ENCODE assay signal across 1 cellular context in the genomic region with DNA sequence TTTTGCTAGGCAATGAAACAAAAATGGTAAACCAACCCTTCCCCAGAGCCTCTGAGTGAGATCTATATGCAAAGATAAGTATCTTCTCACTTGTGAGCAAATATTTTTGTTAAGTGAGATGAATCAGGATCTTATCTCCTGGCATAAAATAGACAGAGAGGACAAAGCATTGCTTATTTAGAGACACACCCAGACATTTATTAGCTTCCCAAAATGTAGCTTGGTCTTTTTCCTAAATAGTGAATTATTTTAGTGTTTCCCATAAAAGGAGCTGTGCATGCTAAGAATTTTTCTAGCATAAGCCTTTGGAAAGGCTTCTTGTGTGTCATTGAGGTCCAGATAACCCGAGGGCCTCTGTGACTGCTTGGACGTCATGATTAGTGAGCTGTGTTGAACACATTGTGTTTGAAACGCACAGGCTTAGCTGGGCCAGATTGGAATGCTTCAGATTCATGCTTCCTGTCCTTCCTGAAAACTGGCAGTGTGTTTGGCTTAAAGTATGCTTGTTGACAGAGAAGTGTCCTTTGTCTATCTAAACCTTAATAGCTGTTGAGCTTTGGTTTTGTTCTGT.
TF ChIP-seq lines count a peak whose summit lies in the region.

No MANE protein-coding gene starts in this region.

TF ChIP-seq in GM23338, 12 proteins besides CTCF, POLR2A, EP300 and RAD21 (continued from another document):
- TF ChIP-seq, protein P1, sequence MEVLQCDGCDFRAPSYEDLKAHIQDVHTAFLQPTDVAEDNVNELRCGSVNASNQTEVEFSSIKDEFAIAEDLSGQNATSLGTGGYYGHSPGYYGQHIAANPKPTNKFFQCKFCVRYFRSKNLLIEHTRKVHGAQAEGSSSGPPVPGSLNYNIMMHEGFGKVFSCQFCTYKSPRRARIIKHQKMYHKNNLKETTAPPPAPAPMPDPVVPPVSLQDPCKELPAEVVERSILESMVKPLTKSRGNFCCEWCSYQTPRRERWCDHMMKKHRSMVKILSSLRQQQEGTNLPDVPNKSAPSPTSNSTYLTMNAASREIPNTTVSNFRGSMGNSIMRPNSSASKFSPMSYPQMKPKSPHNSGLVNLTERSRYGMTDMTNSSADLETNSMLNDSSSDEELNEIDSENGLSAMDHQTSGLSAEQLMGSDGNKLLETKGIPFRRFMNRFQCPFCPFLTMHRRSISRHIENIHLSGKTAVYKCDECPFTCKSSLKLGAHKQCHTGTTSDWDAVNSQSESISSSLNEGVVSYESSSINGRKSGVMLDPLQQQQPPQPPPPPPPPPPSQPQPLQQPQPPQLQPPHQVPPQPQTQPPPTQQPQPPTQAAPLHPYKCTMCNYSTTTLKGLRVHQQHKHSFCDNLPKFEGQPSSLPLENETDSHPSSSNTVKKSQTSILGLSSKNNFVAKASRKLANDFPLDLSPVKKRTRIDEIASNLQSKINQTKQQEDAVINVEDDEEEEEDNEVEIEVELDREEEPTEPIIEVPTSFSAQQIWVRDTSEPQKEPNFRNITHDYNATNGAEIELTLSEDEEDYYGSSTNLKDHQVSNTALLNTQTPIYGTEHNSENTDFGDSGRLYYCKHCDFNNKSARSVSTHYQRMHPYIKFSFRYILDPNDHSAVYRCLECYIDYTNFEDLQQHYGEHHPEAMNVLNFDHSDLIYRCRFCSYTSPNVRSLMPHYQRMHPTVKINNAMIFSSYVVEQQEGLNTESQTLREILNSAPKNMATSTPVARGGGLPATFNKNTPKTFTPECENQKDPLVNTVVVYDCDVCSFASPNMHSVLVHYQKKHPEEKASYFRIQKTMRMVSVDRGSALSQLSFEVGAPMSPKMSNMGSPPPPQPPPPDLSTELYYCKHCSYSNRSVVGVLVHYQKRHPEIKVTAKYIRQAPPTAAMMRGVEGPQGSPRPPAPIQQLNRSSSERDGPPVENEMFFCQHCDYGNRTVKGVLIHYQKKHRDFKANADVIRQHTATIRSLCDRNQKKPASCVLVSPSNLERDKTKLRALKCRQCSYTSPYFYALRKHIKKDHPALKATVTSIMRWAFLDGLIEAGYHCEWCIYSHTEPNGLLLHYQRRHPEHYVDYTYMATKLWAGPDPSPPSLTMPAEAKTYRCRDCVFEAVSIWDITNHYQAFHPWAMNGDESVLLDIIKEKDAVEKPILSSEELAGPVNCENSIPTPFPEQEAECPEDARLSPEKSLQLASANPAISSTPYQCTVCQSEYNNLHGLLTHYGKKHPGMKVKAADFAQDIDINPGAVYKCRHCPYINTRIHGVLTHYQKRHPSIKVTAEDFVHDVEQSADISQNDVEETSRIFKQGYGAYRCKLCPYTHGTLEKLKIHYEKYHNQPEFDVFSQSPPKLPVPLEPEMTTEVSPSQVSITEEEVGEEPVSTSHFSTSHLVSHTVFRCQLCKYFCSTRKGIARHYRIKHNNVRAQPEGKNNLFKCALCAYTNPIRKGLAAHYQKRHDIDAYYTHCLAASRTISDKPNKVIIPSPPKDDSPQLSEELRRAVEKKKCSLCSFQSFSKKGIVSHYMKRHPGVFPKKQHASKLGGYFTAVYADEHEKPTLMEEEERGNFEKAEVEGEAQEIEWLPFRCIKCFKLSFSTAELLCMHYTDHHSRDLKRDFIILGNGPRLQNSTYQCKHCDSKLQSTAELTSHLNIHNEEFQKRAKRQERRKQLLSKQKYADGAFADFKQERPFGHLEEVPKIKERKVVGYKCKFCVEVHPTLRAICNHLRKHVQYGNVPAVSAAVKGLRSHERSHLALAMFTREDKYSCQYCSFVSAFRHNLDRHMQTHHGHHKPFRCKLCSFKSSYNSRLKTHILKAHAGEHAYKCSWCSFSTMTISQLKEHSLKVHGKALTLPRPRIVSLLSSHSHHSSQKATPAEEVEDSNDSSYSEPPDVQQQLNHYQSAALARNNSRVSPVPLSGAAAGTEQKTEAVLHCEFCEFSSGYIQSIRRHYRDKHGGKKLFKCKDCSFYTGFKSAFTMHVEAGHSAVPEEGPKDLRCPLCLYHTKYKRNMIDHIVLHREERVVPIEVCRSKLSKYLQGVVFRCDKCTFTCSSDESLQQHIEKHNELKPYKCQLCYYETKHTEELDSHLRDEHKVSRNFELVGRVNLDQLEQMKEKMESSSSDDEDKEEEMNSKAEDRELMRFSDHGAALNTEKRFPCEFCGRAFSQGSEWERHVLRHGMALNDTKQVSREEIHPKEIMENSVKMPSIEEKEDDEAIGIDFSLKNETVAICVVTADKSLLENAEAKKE (CRISPR knock-in tag; IDR thresholded peaks at IDR 0.05) = no peak
- TF ChIP-seq NANOG (IDR thresholded peaks at IDR 0.05; ENCODE audit: borderline replicate concordance) (no peak), POLR2AphosphoS5 (IDR thresholded peaks at IDR 0.05; ENCODE audit: low read depth) (no peak)
- TF ChIP-seq, protein P2, sequence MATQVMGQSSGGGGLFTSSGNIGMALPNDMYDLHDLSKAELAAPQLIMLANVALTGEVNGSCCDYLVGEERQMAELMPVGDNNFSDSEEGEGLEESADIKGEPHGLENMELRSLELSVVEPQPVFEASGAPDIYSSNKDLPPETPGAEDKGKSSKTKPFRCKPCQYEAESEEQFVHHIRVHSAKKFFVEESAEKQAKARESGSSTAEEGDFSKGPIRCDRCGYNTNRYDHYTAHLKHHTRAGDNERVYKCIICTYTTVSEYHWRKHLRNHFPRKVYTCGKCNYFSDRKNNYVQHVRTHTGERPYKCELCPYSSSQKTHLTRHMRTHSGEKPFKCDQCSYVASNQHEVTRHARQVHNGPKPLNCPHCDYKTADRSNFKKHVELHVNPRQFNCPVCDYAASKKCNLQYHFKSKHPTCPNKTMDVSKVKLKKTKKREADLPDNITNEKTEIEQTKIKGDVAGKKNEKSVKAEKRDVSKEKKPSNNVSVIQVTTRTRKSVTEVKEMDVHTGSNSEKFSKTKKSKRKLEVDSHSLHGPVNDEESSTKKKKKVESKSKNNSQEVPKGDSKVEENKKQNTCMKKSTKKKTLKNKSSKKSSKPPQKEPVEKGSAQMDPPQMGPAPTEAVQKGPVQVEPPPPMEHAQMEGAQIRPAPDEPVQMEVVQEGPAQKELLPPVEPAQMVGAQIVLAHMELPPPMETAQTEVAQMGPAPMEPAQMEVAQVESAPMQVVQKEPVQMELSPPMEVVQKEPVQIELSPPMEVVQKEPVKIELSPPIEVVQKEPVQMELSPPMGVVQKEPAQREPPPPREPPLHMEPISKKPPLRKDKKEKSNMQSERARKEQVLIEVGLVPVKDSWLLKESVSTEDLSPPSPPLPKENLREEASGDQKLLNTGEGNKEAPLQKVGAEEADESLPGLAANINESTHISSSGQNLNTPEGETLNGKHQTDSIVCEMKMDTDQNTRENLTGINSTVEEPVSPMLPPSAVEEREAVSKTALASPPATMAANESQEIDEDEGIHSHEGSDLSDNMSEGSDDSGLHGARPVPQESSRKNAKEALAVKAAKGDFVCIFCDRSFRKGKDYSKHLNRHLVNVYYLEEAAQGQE (IDR thresholded peaks at IDR 0.05; ENCODE audit: unreplicated experiment) = no peak
